In genomic region chr15:67977690-67978089, GRCh38 we compare ENCODE assay signal across 29 cellular contexts.
"Had no signal": no experiment of that assay in that cellular context is flagged by ENCODE, and none has a peak within 500 bp of the region (broad histone marks: within the 10 kb centered on the region; RNA-seq: fewer than 3 reads in every experiment).

No MANE protein-coding gene starts in this region.

- H3K4me1 Mint-ChIP-seq: stimulated activated effector memory CD8-positive, alpha-beta T cell treated with anti-CD3 and anti-CD28 coated beads, Interleukin-12 subunit alpha, Interleukin-12 subunit beta, amount 100 ng/mL, for 72 hours; stimulated activated memory B cell treated with anti-CD40 and anti-IgM and Interleukin-4, amounts not matched to agents 10 μg/mL and 1 μg/mL and 100 μg/mL, for 72 hours; stimulated activated naive B cell treated with anti-CD40 and anti-IgM and Interleukin-4, amounts not matched to agents 10 μg/mL and 1 μg/mL and 100 μg/mL, for 72 hours; stimulated activated naive CD8-positive, alpha-beta T cell treated with anti-CD3 and anti-CD28 coated beads, Interleukin-15, amount 100 ng/mL, for 72 hours had no signal

- H3K9me3 ChIP-seq: stomach, suprapubic skin, testis, thoracic aorta, thyroid gland, tibial artery, tibial nerve, transverse colon, upper lobe of left lung, upper lobe of right lung, uterus, vagina had no signal

- H3K36me3 Mint-ChIP-seq: stimulated activated effector memory CD8-positive, alpha-beta T cell treated with anti-CD3 and anti-CD28 coated beads, Interleukin-12 subunit alpha, Interleukin-12 subunit beta, amount 100 ng/mL, for 72 hours had no signal

- H3K9me3 Mint-ChIP-seq: stimulated activated naive CD8-positive, alpha-beta T cell treated with anti-CD3 and anti-CD28 coated beads, Interleukin-15, Interleukin-2, amounts not matched to agents 100 ng/mL and 50 ng/mL, for 24 hours had no signal

- ATAC-seq: stimulated activated effector memory CD8-positive, alpha-beta T cell treated with anti-CD3 and anti-CD28 coated beads, Interleukin-12 subunit alpha, Interleukin-12 subunit beta, amount 100 ng/mL, for 72 hours; stimulated activated memory B cell treated with anti-CD40 and anti-IgM and Interleukin-4, amounts not matched to agents 10 μg/mL and 1 μg/mL and 100 μg/mL, for 72 hours; stimulated activated naive B cell treated with anti-CD40 and anti-IgM and Interleukin-4, amounts not matched to agents 10 μg/mL and 1 μg/mL and 100 μg/mL, for 72 hours; stimulated activated naive CD8-positive, alpha-beta T cell treated with anti-CD3 and anti-CD28 coated beads, Interleukin-15, amount 100 ng/mL, for 72 hours; stimulated activated naive CD8-positive, alpha-beta T cell treated with anti-CD3 and anti-CD28 coated beads, Interleukin-15, Interleukin-2, amounts not matched to agents 100 U/mL and 50 U/mL, for 24 hours; upper lobe of right lung had no signal

- H3K4me3 ChIP-seq: stomach, suprapubic skin, testis, thoracic aorta, thyroid gland, tibial artery, tibial nerve, transverse colon, upper lobe of left lung, upper lobe of right lung, uterus, vagina had no signal

- DNase-seq: stimulated activated CD4-positive, alpha-beta T cell treated with anti-CD3 and anti-CD28 coated beads, Interleukin-2, amount 100 ng/mL, for 48 hours; stimulated activated CD4-positive, alpha-beta T cell treated with anti-CD3 and anti-CD28 coated beads, Interleukin-4, amount 100 ng/mL, for 1 hour; stimulated activated CD4-positive, alpha-beta T cell treated with anti-CD3 and anti-CD28 coated beads, Interleukin-4, amount 100 ng/mL, for 24 hours; stimulated activated CD4-positive, alpha-beta T cell treated with anti-CD3 and anti-CD28 coated beads, Interleukin-4, amount 100 ng/mL, for 4 hours; stimulated activated CD8-positive, alpha-beta memory T cell treated with anti-CD3 and anti-CD28 coated beads, Interleukin-4, amount 100 ng/mL, for 48 hours; stimulated activated naive B cell treated with anti-CD40 and anti-IgM and Interleukin-4, amounts not matched to agents 10 μg/mL and 1 μg/mL and 100 μg/mL, for 72 hours; stimulated activated naive CD4-positive, alpha-beta T cell; stimulated activated naive CD4-positive, alpha-beta T cell treated with Interleukin-2 at 50 U/mL for 16 hours; stimulated activated naive CD8-positive, alpha-beta T cell treated with anti-CD3 and anti-CD28 coated beads, Interleukin-15, amount 100 ng/mL, for 72 hours; stimulated activated naive CD8-positive, alpha-beta T cell treated with anti-CD3 and anti-CD28 coated beads, Interleukin-15, Interleukin-2, amounts not matched to agents 100 U/mL and 50 U/mL, for 24 hours; stomach; substantia nigra; testis; thyroid gland; tibial artery; transverse colon; trophoblast cell; upper lobe of left lung; upper lobe of right lung; uterus had no signal

- H3K27me3 ChIP-seq: stomach, suprapubic skin, testis, thyroid gland, tibial artery, tibial nerve, transverse colon, upper lobe of left lung, upper lobe of right lung, uterus, vagina had no signal

- H3K27ac ChIP-seq: stomach, suprapubic skin, testis, thoracic aorta, thyroid gland, tibial artery, tibial nerve, transverse colon, upper lobe of left lung, upper lobe of right lung, uterus, vagina had no signal

- H3K27ac Mint-ChIP-seq: stimulated activated effector memory CD8-positive, alpha-beta T cell treated with anti-CD3 and anti-CD28 coated beads, Interleukin-12 subunit alpha, Interleukin-12 subunit beta, amount 100 ng/mL, for 72 hours; stimulated activated memory B cell treated with anti-CD40 and anti-IgM and Interleukin-4, amounts not matched to agents 10 μg/mL and 1 μg/mL and 100 μg/mL, for 72 hours; stimulated activated naive B cell treated with anti-CD40 and anti-IgM and Interleukin-4, amounts not matched to agents 10 μg/mL and 1 μg/mL and 100 μg/mL, for 72 hours; stimulated activated naive CD8-positive, alpha-beta T cell treated with anti-CD3 and anti-CD28 coated beads, Interleukin-15, amount 100 ng/mL, for 72 hours; stimulated activated naive CD8-positive, alpha-beta T cell treated with anti-CD3 and anti-CD28 coated beads, Interleukin-15, Interleukin-2, amounts not matched to agents 100 ng/mL and 50 ng/mL, for 24 hours; type B pancreatic cell had no signal

- H3K27me3 Mint-ChIP-seq: stimulated activated naive CD8-positive, alpha-beta T cell treated with anti-CD3 and anti-CD28 coated beads, Interleukin-15, amount 100 ng/mL, for 72 hours; type B pancreatic cell had no signal

- H3K4me3 Mint-ChIP-seq: stimulated activated effector memory CD8-positive, alpha-beta T cell treated with anti-CD3 and anti-CD28 coated beads, Interleukin-12 subunit alpha, Interleukin-12 subunit beta, amount 100 ng/mL, for 72 hours; stimulated activated memory B cell treated with anti-CD40 and anti-IgM and Interleukin-4, amounts not matched to agents 10 μg/mL and 1 μg/mL and 100 μg/mL, for 72 hours; stimulated activated naive B cell treated with anti-CD40 and anti-IgM and Interleukin-4, amounts not matched to agents 10 μg/mL and 1 μg/mL and 100 μg/mL, for 72 hours; stimulated activated naive CD8-positive, alpha-beta T cell treated with anti-CD3 and anti-CD28 coated beads, Interleukin-15, amount 100 ng/mL, for 72 hours; stimulated activated naive CD8-positive, alpha-beta T cell treated with anti-CD3 and anti-CD28 coated beads, Interleukin-15, Interleukin-2, amounts not matched to agents 100 ng/mL and 50 ng/mL, for 24 hours; type B pancreatic cell had no signal

- FAIRE-seq: urothelium cell line had no signal

- H3K36me3 ChIP-seq: stomach, suprapubic skin, thoracic aorta, thyroid gland, tibial artery, tibial nerve, transverse colon, upper lobe of left lung, upper lobe of right lung, uterus, vagina had no signal

- H3K4me1 ChIP-seq: stomach, suprapubic skin, testis, thyroid gland, tibial artery, tibial nerve, transverse colon, upper lobe of left lung, upper lobe of right lung, uterus, vagina had no signal
